21 cellular contexts compared by ENCODE assay signal in the genomic region with DNA sequence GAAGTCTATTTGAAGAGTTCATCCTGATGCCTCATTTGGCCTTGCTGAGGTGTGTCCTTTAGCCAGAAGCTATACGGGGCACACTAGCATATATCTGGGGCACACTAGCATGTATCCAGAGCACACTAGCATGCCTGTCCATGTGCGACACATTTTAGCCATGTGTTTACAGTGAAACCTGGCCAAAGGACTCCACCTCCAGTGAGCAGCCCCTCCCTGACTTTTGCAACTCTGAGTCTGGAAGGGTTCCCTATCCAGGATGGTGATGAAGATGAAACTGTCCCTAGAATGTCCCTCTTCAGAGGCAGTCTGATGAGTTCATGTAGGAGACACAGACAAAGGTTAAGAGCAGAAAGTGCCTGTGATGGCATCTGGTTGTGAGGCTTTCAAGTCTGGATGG.
"Had no signal": no experiment of that assay in that cellular context is flagged by ENCODE, and none has a peak within 500 bp of the region (broad histone marks: within the 10 kb centered on the region; RNA-seq: fewer than 3 reads in every experiment).

No MANE protein-coding gene starts in this region.

- DNase-seq: cerebellar nuclear complex; dermis blood vessel endothelial cell; effector CD4-positive, alpha-beta T cell; endodermal cell; erythroblast; heart left ventricle; hypothalamus; left ventricle myocardium inferior; lower lobe of right lung; nucleus accumbens; pancreas; sigmoid colon; stimulated activated CD4-positive, alpha-beta T cell treated with anti-CD3 and anti-CD28 coated beads, Interleukin-2, amount 100 ng/mL, for 48 hours; stimulated activated naive CD4-positive, alpha-beta T cell treated with Interleukin-2 at 50 U/mL for 16 hours; thyroid gland; upper lobe of right lung had no signal

- H3K27ac Mint-ChIP-seq: memory B cell; mesothelial cell of epicardium; natural killer cell treated with Interleukin-12 subunit alpha and Interleukin-12 subunit beta and Interleukin-15 and Interleukin-18, amount 100 ng/mL, for 72 hours; neural progenitor cell had no signal

- H3K27me3 ChIP-seq: heart left ventricle, neural progenitor cell, pancreas, sigmoid colon, thyroid gland, upper lobe of right lung had no signal

- H3K4me2 ChIP-seq: neural progenitor cell had no signal

- H3K4me3 Mint-ChIP-seq: endodermal cell; memory B cell; mesothelial cell of epicardium; natural killer cell treated with Interleukin-12 subunit alpha and Interleukin-12 subunit beta and Interleukin-15 and Interleukin-18, amount 100 ng/mL, for 72 hours; neural progenitor cell had no signal

- H3K9me3 ChIP-seq: pancreas, prostate gland, thyroid gland, upper lobe of right lung had no signal

- H3K36me3 Mint-ChIP-seq: natural killer cell treated with Interleukin-12 subunit alpha and Interleukin-12 subunit beta and Interleukin-15 and Interleukin-18, amount 100 ng/mL, for 72 hours had no signal

- H3K4me1 Mint-ChIP-seq: memory B cell, mesothelial cell of epicardium had no signal

- H3K27ac ChIP-seq: lower lobe of right lung, neural progenitor cell, pancreas, prostate gland, sigmoid colon, thyroid gland, upper lobe of right lung had no signal

- H2AFZ ChIP-seq: neural progenitor cell had no signal

- H3K4me3 ChIP-seq: heart left ventricle, left ventricle myocardium inferior, lower lobe of right lung, neural progenitor cell, pancreas, prostate gland, sigmoid colon, thyroid gland, upper lobe of right lung had no signal

- H3K36me3 ChIP-seq: heart left ventricle, lower lobe of right lung, pancreas, prostate gland, sigmoid colon, thyroid gland, upper lobe of right lung had no signal

- H3K4me1 ChIP-seq: left ventricle myocardium inferior, lower lobe of right lung, pancreas, prostate gland, sigmoid colon, thyroid gland, upper lobe of right lung had no signal
